In the genomic region with DNA sequence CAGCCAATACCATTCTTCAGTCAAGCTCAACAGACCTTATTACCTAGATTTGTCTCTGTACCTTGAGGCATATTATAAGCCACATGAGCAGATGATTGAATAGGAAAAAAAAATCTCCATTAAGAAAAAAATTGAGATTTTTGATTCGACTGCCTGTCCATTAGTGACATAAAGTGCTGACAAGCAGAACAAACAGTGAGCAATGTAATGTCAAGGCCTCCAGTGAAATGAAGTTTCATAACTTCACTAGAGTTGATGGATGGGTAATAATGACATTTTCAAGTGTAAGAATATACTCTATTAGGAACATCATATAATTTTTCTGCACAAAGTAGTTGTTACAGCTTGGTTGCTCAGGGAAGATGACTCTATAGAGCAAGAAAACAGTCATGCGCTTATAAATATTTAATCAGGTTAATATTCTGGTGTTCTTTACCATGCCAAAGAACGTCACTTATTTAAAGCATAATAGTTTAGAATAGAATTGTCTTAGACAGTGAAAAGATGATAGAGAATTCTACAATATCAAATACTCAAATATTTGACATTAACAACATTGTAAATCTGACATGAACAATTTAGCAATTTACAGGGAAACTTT, we compare ENCODE assay signal across 24 cellular contexts.
"Had no signal": no experiment of that assay in that cellular context is flagged by ENCODE, and none has a peak within 500 bp of the region (broad histone marks: within the 10 kb centered on the region; RNA-seq: fewer than 3 reads in every experiment).

No MANE protein-coding gene starts in this region.

- H3K4me1 ChIP-seq: colonic mucosa, esophagus muscularis mucosa, esophagus squamous epithelium, foreskin keratinocyte, gastrocnemius medialis, gastroesophageal sphincter, heart left ventricle, heart right ventricle had no signal

- H3K36me3 ChIP-seq: colonic mucosa, esophagus muscularis mucosa, esophagus squamous epithelium, gastrocnemius medialis, gastroesophageal sphincter, heart left ventricle, heart right ventricle had no signal

- DNase-seq: colonic mucosa; cortex of kidney; dermis blood vessel endothelial cell; dorsolateral prefrontal cortex; effector CD4-positive, alpha-beta T cell; effector CD8-positive, alpha-beta T cell; effector memory CD4-positive, alpha-beta T cell; effector memory CD8-positive, alpha-beta T cell; endodermal cell; erythroblast; esophagus squamous epithelium; foreskin fibroblast; foreskin keratinocyte; foreskin melanocyte; gastrocnemius medialis; glutamatergic neuron; head of caudate nucleus; heart left ventricle; heart right ventricle had no signal

- H3K4me3 ChIP-seq: colonic mucosa, coronary artery, dorsolateral prefrontal cortex, esophagus muscularis mucosa, esophagus squamous epithelium, gastrocnemius medialis, gastroesophageal sphincter, heart left ventricle, heart right ventricle had no signal

- ATAC-seq: effector memory CD8-positive, alpha-beta T cell; esophagus mucosa; foreskin keratinocyte; gastrocnemius medialis; gastroesophageal sphincter; heart left ventricle; heart right ventricle had no signal

- H3K9me3 ChIP-seq: colonic mucosa, esophagus muscularis mucosa, esophagus squamous epithelium, gastrocnemius medialis, gastroesophageal sphincter, heart left ventricle, heart right ventricle had no signal

- H3K27me3 ChIP-seq: colonic mucosa, dorsolateral prefrontal cortex, esophagus muscularis mucosa, esophagus squamous epithelium, foreskin keratinocyte, gastrocnemius medialis, gastroesophageal sphincter, heart left ventricle, heart right ventricle had no signal

- H3K27ac ChIP-seq: colonic mucosa, coronary artery, dorsolateral prefrontal cortex, epithelial cell of prostate, esophagus muscularis mucosa, esophagus squamous epithelium, foreskin keratinocyte, gastrocnemius medialis, gastroesophageal sphincter, heart left ventricle, heart right ventricle had no signal
